In the genomic region with DNA sequence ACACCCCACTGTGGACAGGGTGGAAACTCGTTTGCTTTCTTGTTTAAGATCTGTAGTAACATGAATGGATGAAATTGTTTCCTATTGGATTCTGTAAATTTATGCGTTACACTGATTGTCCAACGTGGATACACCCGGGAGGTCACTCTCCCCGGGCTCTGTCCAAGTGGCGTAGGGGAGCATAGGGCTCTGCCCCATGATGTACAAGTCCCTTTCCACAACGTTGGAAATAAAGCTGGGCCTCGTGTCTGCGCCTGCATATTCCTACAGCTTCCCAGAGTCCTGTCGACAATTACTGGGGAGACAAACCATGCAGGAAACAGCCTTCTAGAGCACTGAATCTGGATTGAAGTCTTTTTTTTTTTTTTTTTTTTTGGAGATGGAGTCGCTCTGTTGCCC, we compare ENCODE assay signal across 8 cellular contexts. TPM values are rescaled to one million over a fixed set of nuclear protein-coding genes. Genes with fewer than 3 reads are reported as not detected.
DNase-seq lines count a peak whose midpoint lies in the region; ATAC-seq lines count a peak whose summit lies in the region.

No MANE protein-coding gene starts in this region.

- no peak for ATAC-seq in HG03135 (IDR thresholded peaks at IDR 0.05; ENCODE audit: unreplicated experiment)

- H3K4me3 ChIP-seq in iPS DF 6.9 (ENCODE audit: low read length) = peak overlapping the region; percentile 83; the same call in 1 of the 2 replicates

- peak; percentile 49 for DNase-seq in activated CD4-positive, alpha-beta T cell treated with anti-CD3 and anti-CD28 coated beads for 48 hours
- DNase-seq in activated CD4-positive, alpha-beta T cell treated with anti-CD3 and anti-CD28 coated beads, Interleukin-2, amount 50 U/mL, for 1 hour = no peak
- peak in 2 of 3 experiments; percentile 25 to 40 for DNase-seq in activated CD8-positive, alpha-beta memory T cell treated with anti-CD3 and anti-CD28 coated beads for 48 hours (ENCODE audit: low read depth in 2 of 3, low spot score in 2 of 3)
- no peak for DNase-seq in iPS DF 6.9 (ENCODE audit: low read depth, low spot score)
- DNase-seq in stimulated activated CD4-positive, alpha-beta T cell treated with anti-CD3 and anti-CD28 coated beads, Interleukin-4, amount 100 ng/mL, for 1 hour = peak; percentile 43
- DNase-seq in ureter (ENCODE audit: low spot score) = no peak
- DNase-seq in mucosa of gallbladder (ENCODE audit: low spot score) = no peak

- H3K36me3 ChIP-seq in iPS DF 6.9 (ENCODE audit: control insufficient read depth, insufficient read depth, low read length) = peaks cover 45% of the 10 kb centered on the region; the same call in 1 of the 2 replicates

- no peaks in the 10 kb centered on the region for H3K27me3 ChIP-seq in iPS DF 6.9 (ENCODE audit: control insufficient read depth, insufficient read depth, low read length)

- peaks cover 5% of the 10 kb centered on the region; the same call in 1 of the 2 replicates for H3K4me1 ChIP-seq in iPS DF 6.9 (ENCODE audit: control insufficient read depth, insufficient read depth, low read length)

- H3K9me3 ChIP-seq in iPS DF 6.9 (ENCODE audit: control insufficient read depth, insufficient read depth, low read length) = no peaks in the 10 kb centered on the region

- WGBS in iPS DF 6.9 (ENCODE audit: insufficient coverage, insufficient read length) = no CpG with 5 or more reads among the region's 11 CpGs

- peak overlapping the region; percentile 89 for H3K27ac ChIP-seq in iPS DF 6.9 (ENCODE audit: low read length)

RNA-seq across cellular contexts. Expression of a gene that starts 1.4 kb away (rescaled TPM):
- total RNA-seq in ureter = 35.1 TPM
- total RNA-seq in mucosa of gallbladder = 30.3 TPM

RNA-seq across cellular contexts. Expression of a gene that starts 45.6 kb away (rescaled TPM):
- 31.3 TPM for total RNA-seq in ureter
- total RNA-seq in mucosa of gallbladder = 19.3 TPM

Comparison
In these comparisons a context has a peak if more than half of its experiments do, and no peak if none do; other contexts are left out.
1. DNase-seq: peak in activated CD4-positive, alpha-beta T cell treated with anti-CD3 and anti-CD28 coated beads for 48 hours (single experiment), activated CD8-positive, alpha-beta memory T cell treated with anti-CD3 and anti-CD28 coated beads for 48 hours (2 of 3) and stimulated activated CD4-positive, alpha-beta T cell treated with anti-CD3 and anti-CD28 coated beads, Interleukin-4, amount 100 ng/mL, for 1 hour (single experiment); none in activated CD4-positive, alpha-beta T cell treated with anti-CD3 and anti-CD28 coated beads, Interleukin-2, amount 50 U/mL, for 1 hour (single experiment), iPS DF 6.9 (single experiment), ureter (single experiment) and mucosa of gallbladder (single experiment).